13 cellular contexts compared by ENCODE assay signal in genomic region chr15:73586006-73586654, GRCh38.
"Had no signal": no experiment of that assay in that cellular context is flagged by ENCODE, and none has a peak within 500 bp of the region (broad histone marks: within the 10 kb centered on the region; RNA-seq: fewer than 3 reads in every experiment).

No MANE protein-coding gene starts in this region.

- H3K9me3 Mint-ChIP-seq: activated naive CD4-positive, alpha-beta T cell treated with anti-CD3 and anti-CD28 coated beads, Interleukin-2, amount 50 U/mL, for 24 hours had no signal

- H3K4me1 Mint-ChIP-seq: activated naive CD4-positive, alpha-beta T cell treated with anti-CD3 and anti-CD28 coated beads, Interleukin-2, amount 50 U/mL, for 24 hours had no signal

- H3K27ac ChIP-seq: breast epithelium, foreskin keratinocyte, pancreas, SJSA1, VCaP had no signal

- H3K27me3 Mint-ChIP-seq: activated naive CD4-positive, alpha-beta T cell treated with anti-CD3 and anti-CD28 coated beads, Interleukin-2, amount 50 U/mL, for 24 hours had no signal

- H3K9me3 ChIP-seq: breast epithelium, pancreas, SJSA1 had no signal

- H3K4me3 ChIP-seq: breast epithelium, pancreas, SJSA1 had no signal

- H3K36me3 ChIP-seq: breast epithelium had no signal

- ATAC-seq: foreskin keratinocyte, pancreas had no signal

- H3K4me1 ChIP-seq: breast epithelium, foreskin keratinocyte, pancreas, SJSA1 had no signal

- H3K27me3 ChIP-seq: breast epithelium, foreskin keratinocyte, pancreas, SJSA1 had no signal

- FAIRE-seq: endothelial cell of umbilical vein, islet of Langerhans, pancreas had no signal

- H3K4me3 Mint-ChIP-seq: activated naive CD4-positive, alpha-beta T cell treated with anti-CD3 and anti-CD28 coated beads, Interleukin-2, amount 50 U/mL, for 24 hours had no signal

- DNase-seq: activated CD4-positive, alpha-beta T cell treated with anti-CD3 and anti-CD28 coated beads for 4 hours; amniotic stem cell; foreskin keratinocyte; mammary epithelial cell; pancreas; stimulated activated CD4-positive, alpha-beta T cell treated with anti-CD3 and anti-CD28 coated beads, Interleukin-4, amount 100 ng/mL, for 1 hour; stimulated activated CD8-positive, alpha-beta memory T cell treated with anti-CD3 and anti-CD28 coated beads, Interleukin-4, amount 100 ng/mL, for 48 hours had no signal
